In the genomic region with DNA sequence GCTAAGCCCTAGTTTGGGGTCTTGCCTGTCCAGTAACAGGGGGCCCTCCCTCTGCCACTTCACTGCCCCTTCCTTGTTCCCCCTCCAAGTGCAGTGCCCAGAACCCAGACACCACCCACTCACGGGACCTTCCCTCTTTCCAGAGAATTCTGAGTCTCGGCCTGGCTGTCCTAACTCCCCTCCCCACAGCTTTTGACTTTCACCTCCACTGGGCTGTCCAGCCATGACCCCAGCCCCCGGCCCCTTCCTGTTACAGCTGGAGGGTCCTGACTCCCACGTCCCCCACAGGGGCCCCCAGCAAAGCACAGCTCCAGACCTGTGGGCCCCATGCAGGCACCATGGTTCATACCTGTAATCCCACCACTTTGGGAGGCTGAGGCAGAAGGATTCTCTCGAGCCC, we compare ENCODE assay signal across 26 cellular contexts.
"Had no signal": no experiment of that assay in that cellular context is flagged by ENCODE, and none has a peak within 500 bp of the region (broad histone marks: within the 10 kb centered on the region; RNA-seq: fewer than 3 reads in every experiment).

No MANE protein-coding gene starts in this region.

- H3K4me3 Mint-ChIP-seq: activated naive CD8-positive, alpha-beta T cell treated with anti-CD3 and anti-CD28 coated beads, Interleukin-2, amount 50 U/mL, for 24 hours; activated T-cell treated with anti-CD3 and anti-CD28 coated beads, Interleukin-2, amount 50 U/mL, for 72 hours; stimulated activated memory B cell treated with anti-CD40 and anti-IgM and Interleukin-4, amounts not matched to agents 10 μg/mL and 1 μg/mL and 100 μg/mL, for 72 hours; T-cell; T-helper 2 cell treated with Interferon-gamma antibody and Interleukin-4, amounts not matched to agents 5 μg/mL and 100 μg/mL, for 36 hours; type B pancreatic cell had no signal

- H3K36me3 ChIP-seq: cardiac muscle cell, ovary, prostate gland, SJCRH30, thoracic aorta had no signal

- H3K27ac ChIP-seq: body of pancreas, cardiac muscle cell, ovary, prostate gland, SJCRH30, skin epidermis, thoracic aorta, VCaP had no signal

- H3K4me1 ChIP-seq: body of pancreas, prostate gland had no signal

- H3K27me3 ChIP-seq: body of pancreas, cardiac muscle cell, ovary had no signal

- H3K9me3 ChIP-seq: body of pancreas, ovary, prostate gland, SJCRH30, thoracic aorta had no signal

- H3K4me3 ChIP-seq: body of pancreas, cardiac muscle cell, lung, ovary, prostate gland, SJCRH30, skin epidermis, thoracic aorta had no signal

- H3K36me3 Mint-ChIP-seq: naive thymus-derived CD8-positive, alpha-beta T cell; stimulated activated memory B cell treated with anti-CD40 and anti-IgM and Interleukin-4, amounts not matched to agents 10 μg/mL and 1 μg/mL and 100 μg/mL, for 72 hours; T-cell; type B pancreatic cell had no signal

- DNase-seq: activated CD4-positive, alpha-beta T cell treated with anti-CD3 and anti-CD28 coated beads for 1 hour; activated CD8-positive, alpha-beta memory T cell treated with anti-CD3 and anti-CD28 coated beads, Interleukin-2, amount 50 U/mL, for 4 hours; activated gamma-delta T cell; activated naive CD4-positive, alpha-beta T cell treated with anti-CD3 and anti-CD28 coated beads, Interleukin-2, amount 50 U/mL, for 16 hours; activated naive CD8-positive, alpha-beta T cell treated with anti-CD3 and anti-CD28 coated beads, Interleukin-2, amount 50 U/mL, for 24 hours; activated T-cell treated with anti-CD3 and anti-CD28 coated beads, Interleukin-2, amount 50 U/mL, for 72 hours; body of pancreas; dermis blood vessel endothelial cell; effector CD8-positive, alpha-beta T cell; erythroblast; left colon; SJCRH30; T-cell had no signal

- H3K9me3 Mint-ChIP-seq: activated naive CD8-positive, alpha-beta T cell treated with anti-CD3 and anti-CD28 coated beads, Interleukin-2, amount 50 U/mL, for 24 hours; activated T-cell treated with anti-CD3 and anti-CD28 coated beads, Interleukin-2, amount 50 U/mL, for 72 hours; naive thymus-derived CD8-positive, alpha-beta T cell; stimulated activated memory B cell treated with anti-CD40 and anti-IgM and Interleukin-4, amounts not matched to agents 10 μg/mL and 1 μg/mL and 100 μg/mL, for 72 hours; T-cell; T-helper 2 cell treated with Interferon-gamma antibody and Interleukin-4, amounts not matched to agents 5 μg/mL and 100 μg/mL, for 36 hours; type B pancreatic cell had no signal

- ATAC-seq: activated naive CD8-positive, alpha-beta T cell treated with anti-CD3 and anti-CD28 coated beads, Interleukin-2, amount 50 U/mL, for 24 hours; activated T-cell treated with anti-CD3 and anti-CD28 coated beads, Interleukin-2, amount 50 U/mL, for 72 hours; body of pancreas; left colon; naive thymus-derived CD8-positive, alpha-beta T cell; stimulated activated memory B cell treated with anti-CD40 and anti-IgM and Interleukin-4, amounts not matched to agents 10 μg/mL and 1 μg/mL and 100 μg/mL, for 72 hours; T-cell had no signal

- FAIRE-seq: frontal cortex, islet of Langerhans had no signal

- H3K27ac Mint-ChIP-seq: activated naive CD8-positive, alpha-beta T cell treated with anti-CD3 and anti-CD28 coated beads, Interleukin-2, amount 50 U/mL, for 24 hours; activated T-cell treated with anti-CD3 and anti-CD28 coated beads, Interleukin-2, amount 50 U/mL, for 72 hours; stimulated activated memory B cell treated with anti-CD40 and anti-IgM and Interleukin-4, amounts not matched to agents 10 μg/mL and 1 μg/mL and 100 μg/mL, for 72 hours; T-cell; T-helper 2 cell treated with Interferon-gamma antibody and Interleukin-4, amounts not matched to agents 5 μg/mL and 100 μg/mL, for 36 hours; type B pancreatic cell had no signal

- H3K27me3 Mint-ChIP-seq: activated naive CD8-positive, alpha-beta T cell treated with anti-CD3 and anti-CD28 coated beads, Interleukin-2, amount 50 U/mL, for 24 hours; naive thymus-derived CD8-positive, alpha-beta T cell had no signal
